Comparison of ENCODE assay signal across 12 cellular contexts in genomic region chr13:75478659-75479058, GRCh38.
"Had no signal": no experiment of that assay in that cellular context is flagged by ENCODE, and none has a peak within 500 bp of the region (broad histone marks: within the 10 kb centered on the region; RNA-seq: fewer than 3 reads in every experiment).

No MANE protein-coding gene starts in this region.

- H3K4me3 Mint-ChIP-seq: activated T-cell treated with anti-CD3 and anti-CD28 coated beads, Interleukin-2, amount 50 U/mL, for 24 hours; T-helper 17 cell had no signal

- H3K27me3 ChIP-seq: dorsolateral prefrontal cortex had no signal

- H3K27ac ChIP-seq: skin epidermis, stomach had no signal

- H3K9me3 Mint-ChIP-seq: activated naive CD4-positive, alpha-beta T cell treated with anti-CD3 and anti-CD28 coated beads, Interleukin-2, amount 50 U/mL, for 72 hours; activated T-cell treated with anti-CD3 and anti-CD28 coated beads, Interleukin-2, amount 50 U/mL, for 24 hours had no signal

- H3K36me3 Mint-ChIP-seq: activated naive CD4-positive, alpha-beta T cell treated with anti-CD3 and anti-CD28 coated beads, Interleukin-2, amount 50 U/mL, for 72 hours had no signal

- H3K27ac Mint-ChIP-seq: activated naive CD4-positive, alpha-beta T cell treated with anti-CD3 and anti-CD28 coated beads, Interleukin-2, amount 50 U/mL, for 72 hours; activated T-cell treated with anti-CD3 and anti-CD28 coated beads, Interleukin-2, amount 50 U/mL, for 24 hours; T-helper 17 cell had no signal

- H3K9me3 ChIP-seq: stomach had no signal

- H3K36me3 ChIP-seq: stomach had no signal

- DNase-seq: activated CD4-positive, alpha-beta T cell treated with anti-CD3 and anti-CD28 coated beads, Interleukin-2, amount 50 U/mL, for 4 hours; activated effector memory CD4-positive, alpha-beta T cell treated with anti-CD3 and anti-CD28 coated beads, Interleukin-2, amount 50 U/mL, for 16 hours; activated T-cell treated with anti-CD3 and anti-CD28 coated beads, Interleukin-2, amount 50 U/mL, for 24 hours; amygdala; dorsolateral prefrontal cortex; islet precursor cell; mesendoderm; stomach; T-helper 17 cell had no signal

- ATAC-seq: activated naive CD4-positive, alpha-beta T cell treated with anti-CD3 and anti-CD28 coated beads, Interleukin-2, amount 50 U/mL, for 72 hours; esophagus mucosa; T-helper 17 cell had no signal
